Comparison of ENCODE assay signal across 22 cellular contexts in genomic region chr5:67066815-67067214, GRCh38.
A peak's percentile ranks its signal among the peaks of the same experiment; 100 is the strongest.
DNase-seq lines count a peak whose midpoint lies in the region; ATAC-seq, FAIRE-seq and TF ChIP-seq lines count a peak whose summit lies in the region.
"Had no signal": no experiment of that assay in that cellular context is flagged by ENCODE, and none has a peak within 500 bp of the region (broad histone marks: within the 10 kb centered on the region; RNA-seq: fewer than 3 reads in every experiment).

No MANE protein-coding gene starts in this region.

- POLR2A ChIA-PET in HEK293 (lab: Yijun Ruan, JAX): no interaction called here
- POLR2A ChIA-PET in endothelial cell of umbilical vein (lab: Charles Lee): no interaction called here

- CTCF ChIA-PET in HEK293 (lab: Yijun Ruan, JAX): no interaction called here
- CTCF ChIA-PET in endothelial cell of umbilical vein (lab: Charles Lee): interaction anchor here (0.8 to 3.9 kb wide), 4 partner anchors 21 to 80 kb away, joined by 3 to 12 read pairs (median 3); no protein-coding TSS in a partner anchor

- no peak overlapping the region for H3K4me3 ChIP-seq in HEK293 (ENCODE audit: low read depth, low read length)
- H3K4me3 ChIP-seq in endothelial cell of umbilical vein (replicated peaks in 1 of 3; ENCODE audit: insufficient read depth in 1 of 3, low read depth in 1 of 3, low read length in 3 of 3): no peak overlapping the region
- no peak overlapping the region for H3K4me3 ChIP-seq in mucosa of descending colon
- no peak overlapping the region for H3K4me3 ChIP-seq in adrenal gland
- H3K4me3 ChIP-seq: SJCRH30, thoracic aorta had no signal

- no peaks in the 10 kb centered on the region for H3K9me1 ChIP-seq in endothelial cell of umbilical vein (replicated peaks; ENCODE audit: control insufficient read depth, extremely low read depth, insufficient read depth, low read length)

- H3K9ac ChIP-seq in endothelial cell of umbilical vein (replicated peaks; ENCODE audit: extremely low read depth, insufficient read depth, low read length): no peak overlapping the region

- ATAC-seq in mucosa of descending colon (peak; percentile 79), GM18868 (IDR thresholded peaks at IDR 0.05; ENCODE audit: unreplicated experiment) (no peak)
- ATAC-seq: activated CD4-positive, CD25-positive, alpha-beta regulatory T cell treated with anti-CD3 and anti-CD28 coated beads, Interleukin-2, amount 50 U/mL, for 24 hours; activated CD8-positive, alpha-beta T cell treated with anti-CD3 and anti-CD28 coated beads for 36 hours; activated naive CD8-positive, alpha-beta T cell treated with anti-CD3 and anti-CD28 coated beads, Interleukin-2, amount 50 U/mL, for 24 hours; natural killer cell treated with Interleukin-12 subunit alpha and Interleukin-12 subunit beta and Interleukin-15 and Interleukin-18, amount 100 ng/mL, for 72 hours; stimulated activated naive B cell treated with anti-CD40 and anti-IgM and Interleukin-4, amounts not matched to agents 10 μg/mL and 1 μg/mL and 100 μg/mL, for 72 hours had no signal

- dilution Hi-C loops in endothelial cell of umbilical vein (cut with MboI; ENCODE audit: extremely low pct_ligation_motif_present, low sequenced_read_pairs): no loop called here

- H3K36me3 ChIP-seq in HEK293 (ENCODE audit: control insufficient read depth in 2 of 2, insufficient read depth in 1 of 2, low read length in 2 of 2): no peaks in the 10 kb centered on the region
- peaks cover 7 to 8% of the 10 kb centered on the region in 2 experiments for H3K36me3 ChIP-seq in endothelial cell of umbilical vein (ENCODE audit: control insufficient read depth in 2 of 2, extremely low read depth in 1 of 2, insufficient read depth in 2 of 2, low read length in 2 of 2)
- no peaks in the 10 kb centered on the region for H3K36me3 ChIP-seq in mucosa of descending colon (ENCODE audit: low read depth)
- no peaks in the 10 kb centered on the region for H3K36me3 ChIP-seq in adrenal gland (replicated peaks in 1 of 2)
- H3K36me3 ChIP-seq: brain microvascular endothelial cell, SJCRH30, thoracic aorta had no signal

- H3K27ac ChIP-seq in HEK293 (ENCODE audit: extremely low read depth, low read depth, low read length): no peak overlapping the region
- H3K27ac ChIP-seq in endothelial cell of umbilical vein (ENCODE audit: insufficient read depth, low read depth, low read length): no peak overlapping the region
- no peak overlapping the region for H3K27ac ChIP-seq in adrenal gland
- H3K27ac ChIP-seq: brain microvascular endothelial cell, C4-2B, SJCRH30, thoracic aorta had no signal

- H3K4me2 ChIP-seq in endothelial cell of umbilical vein (ENCODE audit: insufficient read depth, low read length): no peak overlapping the region

- H2AFZ ChIP-seq in endothelial cell of umbilical vein (ENCODE audit: low read depth, low read length): no peak overlapping the region

- no TSS peak for BruUV-seq in endothelial cell of umbilical vein (replicated peaks; lab: Mats Ljungman, UMichigan)

- no peak for TF ChIP-seq CTCF in HEK293 (tag by site-specific recombination; IDR thresholded peaks at IDR 0.05)
- no peak for TF ChIP-seq CTCF in endothelial cell of umbilical vein (IDR thresholded peaks at IDR 0.05; ENCODE audit: extremely low read depth in 1 of 2, insufficient read depth in 1 of 2, low read depth in 1 of 2, low read length in 2 of 2)
- TF ChIP-seq CTCF in mucosa of descending colon (IDR thresholded peaks at IDR 0.05): no peak
- no peak for TF ChIP-seq CTCF in adrenal gland (IDR thresholded peaks at IDR 0.05)

- H3K27me3 ChIP-seq in endothelial cell of umbilical vein (ENCODE audit: control insufficient read depth in 2 of 2, insufficient read depth in 2 of 2, low read length in 2 of 2) (no peaks in the 10 kb centered on the region), adrenal gland (no peaks in the 10 kb centered on the region)
- H3K27me3 ChIP-seq: brain microvascular endothelial cell, SJCRH30 had no signal

- intact Hi-C loops in endothelial cell of umbilical vein (cut with micrococcal nuclease): no loop called here
- intact Hi-C loops in mucosa of descending colon (cut with DNase I, micrococcal nuclease): no loop called here
- intact Hi-C loops in adrenal gland (cut with DNase I): loop anchor here in 1 of 2 donors (10.0 kb wide), 1 partner anchor 252 kb away; no protein-coding TSS in a partner anchor

- H3K4me1 ChIP-seq in HEK293 (ENCODE audit: control insufficient read depth, insufficient read depth, low read length): no peaks in the 10 kb centered on the region
- peaks cover 31% of the 10 kb centered on the region for H3K4me1 ChIP-seq in endothelial cell of umbilical vein (ENCODE audit: control insufficient read depth, extremely low read depth, insufficient read depth, low read length)
- no peaks in the 10 kb centered on the region for H3K4me1 ChIP-seq in mucosa of descending colon (ENCODE audit: low read depth)
- no peaks in the 10 kb centered on the region for H3K4me1 ChIP-seq in adrenal gland (replicated peaks in 1 of 2)
- H3K4me1 ChIP-seq: SJCRH30 had no signal

- no peak for FAIRE-seq in endothelial cell of umbilical vein (lab: Jason Lieb, UNC)

- H3K9me3 ChIP-seq in HEK293 (ENCODE audit: control insufficient read depth, insufficient read depth, low read depth, low read length): no peaks in the 10 kb centered on the region
- no peaks in the 10 kb centered on the region for H3K9me3 ChIP-seq in endothelial cell of umbilical vein (replicated peaks; ENCODE audit: control insufficient read depth, insufficient read depth, low read length)
- H3K9me3 ChIP-seq in mucosa of descending colon: no peaks in the 10 kb centered on the region
- no peaks in the 10 kb centered on the region for H3K9me3 ChIP-seq in adrenal gland (replicated peaks in 1 of 3)
- H3K9me3 ChIP-seq: SJCRH30, thoracic aorta had no signal

- no peak for TF ChIP-seq POLR2A in endothelial cell of umbilical vein (IDR thresholded peaks at IDR 0.05; ENCODE audit: low read depth, low read length)
- no peak for TF ChIP-seq POLR2A in adrenal gland (IDR thresholded peaks at IDR 0.05)

- H4K20me1 ChIP-seq in endothelial cell of umbilical vein (replicated peaks; ENCODE audit: control insufficient read depth, extremely low read depth, insufficient read depth, low read length): peaks cover 3% of the 10 kb centered on the region

- DNase-seq in RPMI7951 (ENCODE audit: low read depth) (peak; percentile 2), endothelial cell of umbilical vein (ENCODE audit: low read depth, low spot score) (no peak), mucosa of descending colon (peak in 1 of 3 donors; percentile 27), adrenal gland (no peak), NCI-H2107 treated with DMSO at 0.1 percent for 48 hours (lab: John Stamatoyannopoulos, UW; ENCODE audit: unreplicated experiment) (no peak)
- DNase-seq: activated CD8-positive, alpha-beta T cell treated with anti-CD3 and anti-CD28 coated beads for 36 hours; activated gamma-delta T cell treated with Interleukin-2 at 50 U/mL for 16 hours; activated naive CD8-positive, alpha-beta T cell treated with anti-CD3 and anti-CD28 coated beads, Interleukin-2, amount 50 U/mL, for 24 hours; brain microvascular endothelial cell; midbrain; NCI-H524 treated with DMSO at 0.1 percent for 48 hours; NK-92 treated with Interleukin-12 subunit alpha and Interleukin-12 subunit beta, amount 100 ng/mL, for 24 hours; stimulated activated CD4-positive, alpha-beta T cell treated with anti-CD3 and anti-CD28 coated beads, Interleukin-4, amount 100 ng/mL, for 1 hour; stimulated activated naive B cell treated with anti-CD40 and anti-IgM and Interleukin-4, amounts not matched to agents 10 μg/mL and 1 μg/mL and 100 μg/mL, for 72 hours; T-helper 1 cell had no signal

- H3K79me2 ChIP-seq in endothelial cell of umbilical vein (ENCODE audit: control insufficient read depth, insufficient read depth, low read length): peaks cover 45% of the 10 kb centered on the region

- WGBS in adrenal gland, 4 donors: 47 to 71% (median 58%) methylated on average over 1 of the region's 1 CpG

TF ChIP-seq in HEK293, 187 proteins besides CTCF, POLR2A, EP300 and RAD21 (continues in another document):
- TF ChIP-seq ZNF37A (tag by site-specific recombination; IDR thresholded peaks at IDR 0.05) (no peak), ZNF223 (tag by site-specific recombination; IDR thresholded peaks at IDR 0.05) (no peak), ZBTB21 (tag by site-specific recombination; IDR thresholded peaks at IDR 0.05) (peak; percentile 79), ZNF362 (tag by site-specific recombination; IDR thresholded peaks at IDR 0.05) (no peak), ZNF747 (tag by site-specific recombination; IDR thresholded peaks at IDR 0.05) (no peak), SALL2 (tag by site-specific recombination; IDR thresholded peaks at IDR 0.05; ENCODE audit: borderline replicate concordance) (no peak), ZNF629 (tag by site-specific recombination; IDR thresholded peaks at IDR 0.05) (peak; percentile 89)

TF ChIP-seq in endothelial cell of umbilical vein, 7 proteins besides CTCF, POLR2A, EP300 and RAD21:
- no peak for TF ChIP-seq GATA2 (IDR thresholded peaks at IDR 0.05; ENCODE audit: insufficient read depth, insufficient read length, low read depth, low read length)
- no peak for TF ChIP-seq MYC (IDR thresholded peaks at IDR 0.05; ENCODE audit: low read depth, low read length)
- TF ChIP-seq JUN (IDR thresholded peaks at IDR 0.05; ENCODE audit: borderline replicate concordance, insufficient read depth, insufficient read length, low read depth): peak; percentile 45
